In genomic region chr3:45224824-45225464, GRCh38 we compare ENCODE assay signal across 8 cellular contexts.
DNase-seq lines count a peak whose midpoint lies in the region; ATAC-seq, FAIRE-seq and TF ChIP-seq lines count a peak whose summit lies in the region.

No MANE protein-coding gene starts in this region.

- H3K4me1 Mint-ChIP-seq in dendritic cell treated with granulocyte-macrophage colony-stimulating factor and Interleukin-4, amounts not matched to agents 40 ng/mL and 50 ng/mL, for 4 days (ENCODE audit: low read depth): peaks cover 16% of the 10 kb centered on the region

- H3K27ac Mint-ChIP-seq in dendritic cell treated with granulocyte-macrophage colony-stimulating factor and Interleukin-4, amounts not matched to agents 40 ng/mL and 50 ng/mL, for 4 days: peak overlapping the region; percentile 34

- intact Hi-C loops in dendritic cell treated with granulocyte-macrophage colony-stimulating factor and Interleukin-4, amounts not matched to agents 40 ng/mL and 50 ng/mL, for 4 days (cut with micrococcal nuclease): loop anchor here (1.0 to 10.0 kb wide), 3 partner anchors 188 to 440 kb away; no protein-coding TSS in a partner anchor

- TF ChIP-seq EP300 in Ishikawa (IDR thresholded peaks at IDR 0.05; ENCODE audit: borderline replicate concordance): no peak

- TF ChIP-seq CTCF in D721Med (IDR thresholded peaks at IDR 0.05; ENCODE audit: insufficient read depth, missing control alignments): peak; percentile 57

- no peaks in the 10 kb centered on the region for H3K36me3 Mint-ChIP-seq in dendritic cell treated with granulocyte-macrophage colony-stimulating factor and Interleukin-4, amounts not matched to agents 40 ng/mL and 50 ng/mL, for 4 days (ENCODE audit: low read depth)

- DNase-seq in D721Med (ENCODE audit: insufficient read length, low spot score) (peak; percentile 32), SW480 (ENCODE audit: low spot score) (peak; percentile 75), left kidney (ENCODE audit: low read depth, low spot score) (peak; percentile 90), OCI-M2 (lab: John Stamatoyannopoulos, UW; ENCODE audit: unreplicated experiment) (no peak)
- DNase-seq in stimulated activated CD8-positive, alpha-beta memory T cell treated with anti-CD3 and anti-CD28 coated beads, Interleukin-4, amount 100 ng/mL, for 48 hours: peak; percentile 55

- FAIRE-seq in D721Med (lab: Jason Lieb, UNC): no peak

- peaks cover 72% of the 10 kb centered on the region for H3K27me3 Mint-ChIP-seq in dendritic cell treated with granulocyte-macrophage colony-stimulating factor and Interleukin-4, amounts not matched to agents 40 ng/mL and 50 ng/mL, for 4 days

- ATAC-seq in GM19452 (IDR thresholded peaks at IDR 0.05; ENCODE audit: unreplicated experiment): peak; percentile 23

- H3K9me3 Mint-ChIP-seq in dendritic cell treated with granulocyte-macrophage colony-stimulating factor and Interleukin-4, amounts not matched to agents 40 ng/mL and 50 ng/mL, for 4 days: no peaks in the 10 kb centered on the region

- TF ChIP-seq RAD21 in Ishikawa (IDR thresholded peaks at IDR 0.05; ENCODE audit: low read depth): peak; percentile 83

- H3K4me3 Mint-ChIP-seq in dendritic cell treated with granulocyte-macrophage colony-stimulating factor and Interleukin-4, amounts not matched to agents 40 ng/mL and 50 ng/mL, for 4 days: peak overlapping the region; percentile 82

TF ChIP-seq in Ishikawa, 13 proteins besides CTCF, POLR2A, EP300 and RAD21:
- peak; percentile 14; the same call in 1 of the 2 replicates for TF ChIP-seq MAX (IDR thresholded peaks at IDR 0.05)
- no peak for TF ChIP-seq USF1 (IDR thresholded peaks at IDR 0.05)
